ENCODE assay signal across 20 cellular contexts in the genomic region with DNA sequence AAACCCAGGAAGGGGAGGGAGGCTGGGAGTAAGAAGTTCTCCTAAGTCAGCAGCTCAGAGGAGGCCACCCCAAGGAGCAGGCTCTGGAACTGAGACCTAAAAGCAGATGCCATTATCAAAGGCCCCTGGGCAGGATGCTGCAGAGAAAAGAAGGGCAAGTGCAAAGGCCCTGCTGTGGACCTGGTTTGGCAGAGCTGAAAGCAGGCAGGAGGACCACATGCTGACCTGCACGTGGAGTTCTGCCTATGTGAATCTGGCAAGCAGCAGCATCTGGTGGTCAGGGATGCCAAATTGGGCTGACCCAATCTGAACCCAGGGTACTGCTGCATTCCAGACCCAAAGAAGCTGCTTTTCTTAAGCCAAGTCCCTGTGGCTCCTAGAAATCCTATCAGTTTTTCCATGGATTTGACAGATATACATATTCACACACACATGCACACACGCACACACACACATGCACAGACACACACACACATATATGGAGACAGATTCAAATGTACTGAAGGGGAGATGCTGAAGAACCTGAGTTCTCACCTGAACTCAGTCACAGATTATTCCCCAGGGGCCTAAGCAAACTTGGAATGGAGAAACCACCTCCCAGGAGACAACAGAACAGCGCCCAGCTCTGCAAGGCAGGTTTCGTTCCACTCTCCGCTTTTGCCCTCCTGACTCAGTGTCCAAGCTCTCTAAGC.
DNase-seq lines count a peak whose midpoint lies in the region; ATAC-seq, FAIRE-seq and TF ChIP-seq lines count a peak whose summit lies in the region.
"Had no signal": no experiment of that assay in that cellular context is flagged by ENCODE, and none has a peak within 500 bp of the region (broad histone marks: within the 10 kb centered on the region; RNA-seq: fewer than 3 reads in every experiment).

No MANE protein-coding gene starts in this region.

- H3K4me3 ChIP-seq in HEK293 (ENCODE audit: low read depth, low read length) (no peak overlapping the region), bronchial epithelial cell (ENCODE audit: low read depth, low read length) (no peak overlapping the region), right lobe of liver (no peak overlapping the region), testis (no peak overlapping the region)
- H3K4me3 ChIP-seq: GM23338, HAP-1 had no signal

- H3K9me3 ChIP-seq in HEK293 (ENCODE audit: control insufficient read depth, insufficient read depth, low read depth, low read length): no peaks in the 10 kb centered on the region
- H3K9me3 ChIP-seq in right lobe of liver: no peaks in the 10 kb centered on the region
- no peaks in the 10 kb centered on the region for H3K9me3 ChIP-seq in testis
- H3K9me3 ChIP-seq: BE2C, HAP-1 had no signal

- WGBS in right lobe of liver (ENCODE audit: insufficient coverage, low coverage, low lambda C conversion rate, missing lambda C conversion rate): 90% methylated on average over 3 of the region's 5 CpGs
- WGBS in testis, 2 donors: 85 to 92% methylated on average over 3 to 5 of the region's 5 CpGs

- CTCF ChIA-PET in HEK293 (lab: Yijun Ruan, JAX): interaction anchor here (0.5 to 2.9 kb wide), 2 partner anchors 11 to 103 kb away, joined by 5 to 16 read pairs; no protein-coding TSS in a partner anchor

- FAIRE-seq in bronchial epithelial cell (lab: Jason Lieb, UNC): peak; percentile 83
- FAIRE-seq: A204.1, D721Med, G401.6, GM12891 had no signal

- H3K4me1 ChIP-seq in HEK293 (ENCODE audit: control insufficient read depth, insufficient read depth, low read length) (peaks cover 28% of the 10 kb centered on the region), right lobe of liver (peaks cover 0 to 77% (median 35%) of the 10 kb centered on the region in 4 donors), testis (no peaks in the 10 kb centered on the region)
- H3K4me1 ChIP-seq: BE2C, HAP-1 had no signal

- DNase-seq in NCI-H345 (lab: John Stamatoyannopoulos, UW): peak; percentile 30
- no peak for DNase-seq in NCI-H345 treated with DMSO at 0.1 percent for 48 hours (lab: John Stamatoyannopoulos, UW; ENCODE audit: unreplicated experiment)
- no peak for DNase-seq in bronchial epithelial cell (ENCODE audit: low read depth)
- DNase-seq in right lobe of liver: peak; percentile 30 to 83 (median 63)
- no peak for DNase-seq in testis
- no peak for DNase-seq in mucosa of gallbladder (ENCODE audit: low spot score)
- DNase-seq: BE2C; CD4-positive, alpha-beta memory T cell; DMS79 treated with DMSO at 0.1 percent for 48 hours; EL; HFFc6 had no signal

- peak overlapping the region; percentile 22; the same call in 1 of the 2 replicates for H3K27ac ChIP-seq in HEK293 (ENCODE audit: extremely low read depth, low read depth, low read length)
- H3K27ac ChIP-seq in right lobe of liver: peak overlapping the region; percentile 2 to 93 (median 71)
- H3K27ac ChIP-seq in testis: no peak overlapping the region
- H3K27ac ChIP-seq: C4-2B had no signal

- H3K36me3 ChIP-seq in HEK293 (ENCODE audit: control insufficient read depth in 2 of 2, insufficient read depth in 1 of 2, low read length in 2 of 2) (no peaks in the 10 kb centered on the region), bronchial epithelial cell (ENCODE audit: control insufficient read depth, insufficient read depth, low read length) (no peaks in the 10 kb centered on the region), right lobe of liver (no peaks in the 10 kb centered on the region), testis (ENCODE audit: low read depth, missing control alignments) (no peaks in the 10 kb centered on the region)
- H3K36me3 ChIP-seq: BE2C, HAP-1 had no signal

- ATAC-seq in right lobe of liver (peak in 3 of 4 donors; percentile 20 to 33 (median 25)), HG03442 (IDR thresholded peaks at IDR 0.05; ENCODE audit: unreplicated experiment) (no peak)

- intact Hi-C loops in right lobe of liver (cut with DNase I): loop anchor here (10.0 kb wide), 1 partner anchor 120 kb away; the partner anchor contains the start of gene FOXA2 (in 2 of the 2)
- intact Hi-C loops in testis (cut with DNase I; ENCODE audit: low total_unique reads): no loop called here

- no peak for TF ChIP-seq POLR2A in right lobe of liver (IDR thresholded peaks at IDR 0.05)
- TF ChIP-seq POLR2A in testis (IDR thresholded peaks at IDR 0.05): no peak

- POLR2A ChIA-PET in HEK293 (lab: Yijun Ruan, JAX): no interaction called here

- H3K27me3 ChIP-seq in bronchial epithelial cell (ENCODE audit: control insufficient read depth, insufficient read depth, low read length) (no peaks in the 10 kb centered on the region), right lobe of liver (no peaks in the 10 kb centered on the region), testis (no peaks in the 10 kb centered on the region)
- H3K27me3 ChIP-seq: BE2C had no signal

- no peak for TF ChIP-seq CTCF in HEK293 (tag by site-specific recombination; IDR thresholded peaks at IDR 0.05)
- TF ChIP-seq CTCF in bronchial epithelial cell (IDR thresholded peaks at IDR 0.05; ENCODE audit: insufficient read depth, low read length, severe bottlenecking): no peak
- TF ChIP-seq CTCF in right lobe of liver (IDR thresholded peaks at IDR 0.05): no peak
- no peak for TF ChIP-seq CTCF in testis (IDR thresholded peaks at IDR 0.05)

TF ChIP-seq in HEK293, 187 proteins besides CTCF, POLR2A, EP300 and RAD21:
- TF ChIP-seq ZNF623 (tag by site-specific recombination; IDR thresholded peaks at IDR 0.05): peak; percentile 47; the same call in 1 of the 2 replicates
- TF ChIP-seq, protein P1, sequence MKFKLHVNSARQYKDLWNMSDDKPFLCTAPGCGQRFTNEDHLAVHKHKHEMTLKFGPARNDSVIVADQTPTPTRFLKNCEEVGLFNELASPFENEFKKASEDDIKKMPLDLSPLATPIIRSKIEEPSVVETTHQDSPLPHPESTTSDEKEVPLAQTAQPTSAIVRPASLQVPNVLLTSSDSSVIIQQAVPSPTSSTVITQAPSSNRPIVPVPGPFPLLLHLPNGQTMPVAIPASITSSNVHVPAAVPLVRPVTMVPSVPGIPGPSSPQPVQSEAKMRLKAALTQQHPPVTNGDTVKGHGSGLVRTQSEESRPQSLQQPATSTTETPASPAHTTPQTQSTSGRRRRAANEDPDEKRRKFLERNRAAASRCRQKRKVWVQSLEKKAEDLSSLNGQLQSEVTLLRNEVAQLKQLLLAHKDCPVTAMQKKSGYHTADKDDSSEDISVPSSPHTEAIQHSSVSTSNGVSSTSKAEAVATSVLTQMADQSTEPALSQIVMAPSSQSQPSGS (tag by site-specific recombination; IDR thresholded peaks at IDR 0.05; ENCODE audit: low read depth): no peak
- TF ChIP-seq ZNF544 (tag by site-specific recombination; IDR thresholded peaks at IDR 0.05): no peak
- TF ChIP-seq GLIS1 (tag by site-specific recombination; IDR thresholded peaks at IDR 0.05): peak; percentile 19; the same call in 1 of the 2 replicates
- 0 out of 2 replicates have a peak, but pooled peaks have one; percentile 13 for TF ChIP-seq ZNF600 (tag by site-specific recombination; IDR thresholded peaks at IDR 0.05)
- no peak for TF ChIP-seq GFI1B (tag by site-specific recombination; IDR thresholded peaks at IDR 0.05)

Comparison
In these comparisons a context has a peak if more than half of its experiments do, and no peak if none do; other contexts are left out.
1. DNase-seq: peak in NCI-H345 (single experiment) and right lobe of liver (3 of 3); none in NCI-H345 treated with DMSO at 0.1 percent for 48 hours (single experiment), bronchial epithelial cell (single experiment), testis (single experiment) and mucosa of gallbladder (single experiment).
2. H3K27ac ChIP-seq: peak in HEK293 (single experiment) and right lobe of liver (3 of 3); none in testis (0 of 2).